In genomic region chr11:125468852-125469251, GRCh38 we compare ENCODE assay signal across 26 cellular contexts. TPM values are rescaled to one million over a fixed set of nuclear protein-coding genes. Genes with fewer than 3 reads are reported as not detected.
"Had no signal": no experiment of that assay in that cellular context is flagged by ENCODE, and none has a peak within 500 bp of the region (broad histone marks: within the 10 kb centered on the region; RNA-seq: fewer than 3 reads in every experiment).

No MANE protein-coding gene starts in this region.

- DNase-seq: activated CD4-positive, alpha-beta T cell treated with anti-CD3 and anti-CD28 coated beads for 4 hours; activated CD8-positive, alpha-beta memory T cell treated with anti-CD3 and anti-CD28 coated beads, Interleukin-2, amount 50 U/mL, for 4 hours; activated CD8-positive, alpha-beta T cell treated with anti-CD3 and anti-CD28 coated beads for 36 hours; activated gamma-delta T cell treated with Interleukin-2 at 50 U/mL for 16 hours; activated naive CD4-positive, alpha-beta T cell treated with anti-CD3 and anti-CD28 coated beads, Interleukin-2, amount 50 U/mL, for 16 hours; activated naive CD8-positive, alpha-beta T cell treated with anti-CD3 and anti-CD28 coated beads, Interleukin-2, amount 10 ng/mL, durations not matched to agents 7 days and 5 days; activated T-cell treated with anti-CD3 and anti-CD28 coated beads, Interleukin-2, amount 50 U/mL, for 72 hours; adrenal gland; aorta; KG1; NCI-H1048; NCI-H146; NCI-H187 treated with DMSO at 0.1 percent for 48 hours; NCI-H2081 treated with DMSO at 0.1 percent for 48 hours; NCI-H446; NCI-H524; Peyer's patch; Right ventricle myocardium superior; SJCRH30; SK-N-SH; T-helper 1 cell; WERI-Rb-1 had no signal

- H3K27me3 ChIP-seq: adrenal gland, Peyer's patch, SJCRH30 had no signal

- H3K4me1 Mint-ChIP-seq: activated naive CD8-positive, alpha-beta T cell treated with anti-CD3 and anti-CD28 coated beads, Interleukin-2, amount 10 ng/mL, durations not matched to agents 7 days and 5 days; central memory CD8-positive, alpha-beta T cell had no signal

- H3K27ac Mint-ChIP-seq: activated CD8-positive, alpha-beta T cell treated with anti-CD3 and anti-CD28 coated beads for 36 hours; activated naive CD8-positive, alpha-beta T cell treated with anti-CD3 and anti-CD28 coated beads, Interleukin-2, amount 10 ng/mL, durations not matched to agents 7 days and 5 days; activated T-cell treated with anti-CD3 and anti-CD28 coated beads, Interleukin-2, amount 50 U/mL, for 72 hours; activated T-helper 2 cell treated with anti-CD3 and anti-CD28 coated beads, Interferon-gamma antibody, Interleukin-2, Interleukin-4, amounts not matched to agents 10 μg/mL and 5 μg/mL and 100 μg/mL, durations not matched to agents 14 hours and 24 hours and 36 hours had no signal

- H3K36me3 Mint-ChIP-seq: activated naive CD8-positive, alpha-beta T cell treated with anti-CD3 and anti-CD28 coated beads, Interleukin-2, amount 10 ng/mL, durations not matched to agents 7 days and 5 days had no signal

- H3K4me1 ChIP-seq: adrenal gland, Peyer's patch, SJCRH30 had no signal

- H3K36me3 ChIP-seq: adrenal gland, Peyer's patch, SJCRH30, WERI-Rb-1 had no signal

- H3K4me3 ChIP-seq: adrenal gland, Peyer's patch, SJCRH30 had no signal

- H3K9me3 Mint-ChIP-seq: activated CD8-positive, alpha-beta T cell treated with anti-CD3 and anti-CD28 coated beads for 36 hours; activated naive CD8-positive, alpha-beta T cell treated with anti-CD3 and anti-CD28 coated beads, Interleukin-2, amount 10 ng/mL, durations not matched to agents 7 days and 5 days; activated T-cell treated with anti-CD3 and anti-CD28 coated beads, Interleukin-2, amount 50 U/mL, for 72 hours; activated T-helper 2 cell treated with anti-CD3 and anti-CD28 coated beads, Interferon-gamma antibody, Interleukin-2, Interleukin-4, amounts not matched to agents 10 μg/mL and 5 μg/mL and 100 μg/mL, durations not matched to agents 14 hours and 24 hours and 36 hours; central memory CD8-positive, alpha-beta T cell had no signal

- H3K9me3 ChIP-seq: adrenal gland, Peyer's patch, SJCRH30 had no signal

- H3K4me3 Mint-ChIP-seq: activated CD8-positive, alpha-beta T cell treated with anti-CD3 and anti-CD28 coated beads for 36 hours; activated naive CD8-positive, alpha-beta T cell treated with anti-CD3 and anti-CD28 coated beads, Interleukin-2, amount 10 ng/mL, durations not matched to agents 7 days and 5 days; activated T-cell treated with anti-CD3 and anti-CD28 coated beads, Interleukin-2, amount 50 U/mL, for 72 hours; central memory CD8-positive, alpha-beta T cell had no signal

- H3K27ac ChIP-seq: adrenal gland, Peyer's patch, RWPE1, SJCRH30, WERI-Rb-1 had no signal

- ATAC-seq: activated CD8-positive, alpha-beta T cell treated with anti-CD3 and anti-CD28 coated beads for 36 hours; activated T-cell treated with anti-CD3 and anti-CD28 coated beads, Interleukin-2, amount 50 U/mL, for 72 hours had no signal

RNA-seq across cellular contexts. Expression of gene FEZ1, which starts 27.2 kb away (rescaled TPM):
- total RNA-seq: T-helper 2 cell treated with Interferon-gamma antibody and Interleukin-4, amounts not matched to agents 100 ng/mL and 5 ng/mL, for 36 hours had no signal
